Comparison of ENCODE assay signal across 20 cellular contexts in genomic region chr12:29033519-29033918, GRCh38.
"Had no signal": no experiment of that assay in that cellular context is flagged by ENCODE, and none has a peak within 500 bp of the region (broad histone marks: within the 10 kb centered on the region; RNA-seq: fewer than 3 reads in every experiment).

No MANE protein-coding gene starts in this region.

- DNase-seq: dermis blood vessel endothelial cell; dorsolateral prefrontal cortex; effector CD4-positive, alpha-beta T cell; effector memory CD4-positive, alpha-beta T cell; foreskin fibroblast; foreskin melanocyte; gastrocnemius medialis; glutamatergic neuron; head of caudate nucleus; heart right ventricle; hippocampal formation; left cardiac atrium; left lung; left ventricle myocardium superior; lower lobe of right lung; mesenchymal stem cell; mucosa of descending colon; naive B cell had no signal

- H3K9me3 ChIP-seq: esophagus muscularis mucosa, gastrocnemius medialis, heart right ventricle, left lung, lower lobe of right lung, mucosa of descending colon had no signal

- H3K4me1 ChIP-seq: gastrocnemius medialis, heart right ventricle, left lung, lower lobe of right lung had no signal

- H3K27me3 ChIP-seq: esophagus muscularis mucosa, gastrocnemius medialis, heart right ventricle, left lung had no signal

- H3K27ac ChIP-seq: coronary artery, dorsolateral prefrontal cortex, esophagus muscularis mucosa, gastrocnemius medialis, heart right ventricle, left lung, lower lobe of right lung had no signal

- H3K4me3 ChIP-seq: coronary artery, dorsolateral prefrontal cortex, esophagus muscularis mucosa, gastrocnemius medialis, heart right ventricle, left lung, lower lobe of right lung, mucosa of descending colon had no signal

- H3K36me3 ChIP-seq: esophagus muscularis mucosa, gastrocnemius medialis, heart right ventricle, left lung, lower lobe of right lung had no signal

- ATAC-seq: gastrocnemius medialis, heart right ventricle, left cardiac atrium, left lung, left ventricle myocardium superior, lower lobe of right lung, mucosa of descending colon had no signal
